In genomic region chr2:32627901-32628645, GRCh38 we compare ENCODE assay signal across 8 cellular contexts. TPM values are rescaled to one million over a fixed set of nuclear protein-coding genes. Genes with fewer than 3 reads are reported as not detected.
DNase-seq lines count a peak whose midpoint lies in the region; ATAC-seq and TF ChIP-seq lines count a peak whose summit lies in the region.

Gene TTC27, plus strand, starts transcription at chr2:32628050. Its CDS starts 243 bp downstream, at chr2:32628293.

- TF ChIP-seq CTCF in PC-3 (conservative IDR thresholded peaks at IDR 0.05; ENCODE audit: low read depth, low read length): no peak

- DNase-seq in DMS114 treated with DMSO at 0.1 percent for 48 hours (lab: John Stamatoyannopoulos, UW; ENCODE audit: unreplicated experiment) (peak; percentile 90), PC-3 (peak; percentile 96), activated T-cell treated with anti-CD3 and anti-CD28 coated beads for 48 hours (ENCODE audit: low read depth) (peak; percentile 94), erythroblast (lab: John Stamatoyannopoulos, UW) (peak; percentile 96 to 97)
- peak; percentile 84 to 92 for DNase-seq in stimulated activated CD8-positive, alpha-beta memory T cell treated with anti-CD3 and anti-CD28 coated beads, Interleukin-7, amount 100 ng/mL, for 1 hour (ENCODE audit: low read depth in 2 of 2)

- peak; percentile 99 for ATAC-seq in GM21576 (IDR thresholded peaks at IDR 0.05; ENCODE audit: unreplicated experiment)
- ATAC-seq in PC-3: peak; percentile 98

- H3K4me2 ChIP-seq in PC-3 (ENCODE audit: low read length): peak within 1 kb of the TSS; percentile 95

- H3K27me3 ChIP-seq in PC-3 (ENCODE audit: low read length) (no peaks in the 10 kb centered on the region), mucosa of rectum (ENCODE audit: control insufficient read depth in 2 of 2, insufficient read depth in 2 of 2, low read length in 2 of 2) (no peaks in the 10 kb centered on the region)

- peak within 1 kb of the TSS; percentile 98 for H2AFZ ChIP-seq in PC-3 (ENCODE audit: low read length)

- H3K4me1 ChIP-seq in PC-3 (ENCODE audit: insufficient read depth, low read length): peaks cover 24% of the 10 kb centered on the region
- peaks cover 0 to 4% of the 10 kb centered on the region in 2 donors for H3K4me1 ChIP-seq in mucosa of rectum (ENCODE audit: control insufficient read depth in 2 of 2, insufficient read depth in 2 of 2, low read length in 2 of 2)

- POLR2A ChIA-PET in PC-3 (lab: Charles Lee; ENCODE audit: unreplicated experiment): interaction anchor here (0.6 to 0.7 kb wide), 2 partner anchors 60 to 121 kb away, joined by 3 read pairs; no protein-coding TSS in a partner anchor

- TF ChIP-seq RAD21 in Ishikawa (IDR thresholded peaks at IDR 0.05; ENCODE audit: low read depth): no peak

- H4K20me1 ChIP-seq in PC-3 (ENCODE audit: low read length): no peaks in the 10 kb centered on the region; the same call in 1 of the 2 replicates

- intact Hi-C loops in PC-3 (cut with micrococcal nuclease): loop anchor here (1.0 kb wide), 1 partner anchor 115 kb away; no protein-coding TSS in a partner anchor

- TF ChIP-seq POLR2A in erythroblast (IDR thresholded peaks at IDR 0.05; ENCODE audit: low read length): peak; percentile 67

- peaks cover 17% of the 10 kb centered on the region for H3K36me3 ChIP-seq in PC-3 (ENCODE audit: low read depth, low read length)
- H3K36me3 ChIP-seq in mucosa of rectum (ENCODE audit: control insufficient read depth in 2 of 2, insufficient read depth in 2 of 2, low read length in 2 of 2): peaks cover 8 to 17% of the 10 kb centered on the region in 2 donors

- H3K9ac ChIP-seq in PC-3 (ENCODE audit: low read length): peak within 1 kb of the TSS; percentile 95
- H3K9ac ChIP-seq in mucosa of rectum (ENCODE audit: low read depth in 1 of 2, low read length in 2 of 2): peak within 1 kb of the TSS; percentile 65 to 79

- H3K9me2 ChIP-seq in PC-3 (replicated peaks; ENCODE audit: low read length): no peaks in the 10 kb centered on the region

- CTCF ChIA-PET in PC-3 (lab: Charles Lee): no interaction called here

- no peaks in the 10 kb centered on the region for H3F3A ChIP-seq in PC-3 (ENCODE audit: low read length, unreplicated experiment)

- H3K9me3 ChIP-seq in PC-3 (ENCODE audit: low read length) (no peaks in the 10 kb centered on the region), mucosa of rectum (ENCODE audit: control insufficient read depth in 2 of 2, low read length in 2 of 2) (no peaks in the 10 kb centered on the region)

- no peak for TF ChIP-seq EP300 in Ishikawa (IDR thresholded peaks at IDR 0.05; ENCODE audit: borderline replicate concordance)

- H3K79me2 ChIP-seq in PC-3 (ENCODE audit: low read length): peaks cover 34% of the 10 kb centered on the region

- peak within 1 kb of the TSS; percentile 100 for H3K4me3 ChIP-seq in PC-3 (ENCODE audit: low read length)
- peak within 1 kb of the TSS; percentile 80 to 86 for H3K4me3 ChIP-seq in mucosa of rectum (ENCODE audit: low read length in 2 of 2)

- H3K27ac ChIP-seq in PC-3 (ENCODE audit: low read length) (peak within 1 kb of the TSS; percentile 49), mucosa of rectum (ENCODE audit: low read depth in 2 of 2, low read length in 2 of 2) (peak within 1 kb of the TSS; percentile 16 to 54)

- TSS peak; percentile 70 for BruUV-seq in PC-3 (replicated peaks; lab: Mats Ljungman, UMichigan)

TF ChIP-seq in Ishikawa, 13 proteins besides CTCF, POLR2A, EP300 and RAD21:
- TF ChIP-seq CREB1 (IDR thresholded peaks at IDR 0.05; ENCODE audit: low read depth) (0 out of 2 replicates have a peak, but pooled peaks have one; percentile 31), TEAD4 (IDR thresholded peaks at IDR 0.05) (peak; percentile 29; the same call in 1 of the 2 replicates), REST (IDR thresholded peaks at IDR 0.05; ENCODE audit: low read depth) (no peak), CEBPB (IDR thresholded peaks at IDR 0.05) (no peak), EGR1 (IDR thresholded peaks at IDR 0.05) (no peak), ZBTB7A (IDR thresholded peaks at IDR 0.05; ENCODE audit: low read depth) (no peak), USF1 (IDR thresholded peaks at IDR 0.05) (no peak), FOXM1 (IDR thresholded peaks at IDR 0.05; ENCODE audit: borderline replicate concordance, low read depth) (no peak), YY1 (IDR thresholded peaks at IDR 0.05; ENCODE audit: low read depth) (peak; percentile 97), NFIC (IDR thresholded peaks at IDR 0.05) (peak; percentile 66; the same call in 1 of the 2 replicates), TCF12 (IDR thresholded peaks at IDR 0.05; ENCODE audit: low read depth) (no peak), MAX (IDR thresholded peaks at IDR 0.05) (peak; percentile 98), TAF1 (IDR thresholded peaks at IDR 0.05; ENCODE audit: low read depth) (peak; percentile 78)

RNA-seq across cellular contexts. Expression of gene TTC27, which starts in this region (rescaled TPM):
- 33.0 and 33.5 TPM in 2 replicates for total RNA-seq in PC-3 (2014; rRNA removed)

Comparison
In these comparisons a context has a peak if more than half of its experiments do, and no peak if none do; other contexts are left out.
1. Peak in every context shown above with its lines: DNase-seq, ATAC-seq, H3K4me3 ChIP-seq and H3K27ac ChIP-seq.